In the genomic region with DNA sequence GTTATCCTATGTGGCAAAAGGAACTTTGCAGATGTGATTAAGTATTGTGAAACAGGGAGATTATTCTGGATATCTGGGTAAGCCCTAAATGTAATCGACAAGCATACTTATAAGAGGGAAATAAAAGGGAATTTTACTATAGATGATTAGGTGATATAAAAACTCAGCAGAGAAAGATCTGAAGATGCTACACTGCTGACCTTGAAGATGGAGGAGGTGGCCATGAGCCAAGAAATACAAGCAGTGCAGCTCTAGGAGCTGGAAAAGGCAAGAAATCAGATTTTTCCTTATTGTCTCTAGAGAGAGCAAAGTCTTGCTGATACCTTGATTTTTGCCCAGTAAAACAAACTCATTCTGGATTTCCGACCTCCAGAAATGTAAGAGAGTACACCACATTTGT, we compare ENCODE assay signal across 16 cellular contexts.
"Had no signal": no experiment of that assay in that cellular context is flagged by ENCODE, and none has a peak within 500 bp of the region (broad histone marks: within the 10 kb centered on the region; RNA-seq: fewer than 3 reads in every experiment).

No MANE protein-coding gene starts in this region.

- H3K36me3 ChIP-seq: cardiac muscle cell, colonic mucosa, esophagus muscularis mucosa, transverse colon had no signal

- H3K9me3 ChIP-seq: colonic mucosa, esophagus muscularis mucosa, transverse colon had no signal

- DNase-seq: activated CD4-positive, alpha-beta T cell treated with anti-CD3 and anti-CD28 coated beads, Interleukin-2, amount 50 U/mL, for 1 hour; activated naive CD4-positive, alpha-beta T cell; activated naive CD8-positive, alpha-beta T cell treated with anti-CD3 and anti-CD28 coated beads, Interleukin-2, amount 10 ng/mL, durations not matched to agents 7 days and 5 days; anterior cingulate cortex; colonic mucosa; foreskin keratinocyte; glutamatergic neuron; hypothalamus; posterior cingulate gyrus; stimulated activated CD4-positive, alpha-beta T cell treated with anti-CD3 and anti-CD28 coated beads, Interleukin-4, amount 100 ng/mL, for 24 hours; stimulated activated CD8-positive, alpha-beta memory T cell treated with anti-CD3 and anti-CD28 coated beads, Interleukin-4, amount 100 ng/mL, for 48 hours; stimulated activated naive CD4-positive, alpha-beta T cell treated with Interleukin-2 at 50 U/mL for 16 hours; transverse colon had no signal

- H3K27ac ChIP-seq: cardiac muscle cell, colonic mucosa, esophagus muscularis mucosa, foreskin keratinocyte, transverse colon had no signal

- H3K4me1 ChIP-seq: colonic mucosa, foreskin keratinocyte had no signal

- H3K4me3 ChIP-seq: cardiac muscle cell, colonic mucosa, esophagus muscularis mucosa, transverse colon had no signal

- ATAC-seq: foreskin keratinocyte; natural killer cell treated with Interleukin-12 subunit alpha and Interleukin-12 subunit beta and Interleukin-15 and Interleukin-18, amount 100 ng/mL, for 72 hours had no signal

- H3K27me3 ChIP-seq: cardiac muscle cell, colonic mucosa, esophagus muscularis mucosa, foreskin keratinocyte, transverse colon had no signal
